Comparison of ENCODE assay signal across 12 cellular contexts in the genomic region with DNA sequence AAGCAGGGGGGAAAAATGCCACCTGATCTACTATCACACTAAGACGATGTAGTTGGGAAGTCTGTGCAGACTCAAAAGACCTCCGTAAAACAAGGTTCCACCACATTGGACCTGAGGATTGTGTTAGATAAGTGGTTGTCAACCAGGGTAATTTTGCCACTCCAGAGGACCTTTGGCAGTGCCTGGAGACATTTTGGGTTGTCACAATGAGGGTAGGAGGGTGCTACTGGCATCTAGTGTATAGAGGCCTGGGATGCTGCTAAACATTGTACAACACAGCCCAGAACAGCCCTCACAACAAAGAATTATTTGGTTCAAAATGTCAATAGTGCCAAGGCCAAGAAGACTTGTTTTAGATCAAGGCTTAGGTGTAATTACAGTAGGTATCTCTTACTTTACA. TPM values are rescaled to one million over a fixed set of nuclear protein-coding genes. Genes with fewer than 3 reads are reported as not detected.
DNase-seq lines count a peak whose midpoint lies in the region; ATAC-seq and TF ChIP-seq lines count a peak whose summit lies in the region.
"Had no signal": no experiment of that assay in that cellular context is flagged by ENCODE, and none has a peak within 500 bp of the region (broad histone marks: within the 10 kb centered on the region; RNA-seq: fewer than 3 reads in every experiment).

No MANE protein-coding gene starts in this region.

- H3K4me3 Mint-ChIP-seq in stimulated activated naive CD8-positive, alpha-beta T cell treated with anti-CD3 and anti-CD28 coated beads, Interleukin-15, Interleukin-2, amounts not matched to agents 100 ng/mL and 50 ng/mL, for 24 hours: peak overlapping the region; percentile 85
- H3K4me3 Mint-ChIP-seq in T-cell: peak overlapping the region in 1 of 3 donors; percentile 76

- H3K4me1 Mint-ChIP-seq in stimulated activated naive CD8-positive, alpha-beta T cell treated with anti-CD3 and anti-CD28 coated beads, Interleukin-15, Interleukin-2, amounts not matched to agents 100 ng/mL and 50 ng/mL, for 24 hours (ENCODE audit: low read depth): peaks cover 100% of the 10 kb centered on the region
- H3K4me1 Mint-ChIP-seq in T-cell: peaks cover 63 to 83% (median 74%) of the 10 kb centered on the region in 3 donors

- CTCF ChIA-PET in T-cell (lab: Charles Lee): interaction anchor here in 1 of 2 donors (0.9 to 1.2 kb wide), 9 partner anchors 8 to 404 kb away, joined by 3 to 8 read pairs (median 4); a partner anchor contains a TSS

- TF ChIP-seq CTCF in omental fat pad (IDR thresholded peaks at IDR 0.05): no peak

- H3K27ac ChIP-seq in epithelial cell of prostate: peak overlapping the region; percentile 100

- peaks cover 89% of the 10 kb centered on the region for H3K36me3 Mint-ChIP-seq in stimulated activated naive CD8-positive, alpha-beta T cell treated with anti-CD3 and anti-CD28 coated beads, Interleukin-15, Interleukin-2, amounts not matched to agents 100 ng/mL and 50 ng/mL, for 24 hours (ENCODE audit: low read depth)
- H3K36me3 Mint-ChIP-seq in T-cell: peaks cover 61% of the 10 kb centered on the region

- ATAC-seq in stimulated activated naive CD8-positive, alpha-beta T cell treated with anti-CD3 and anti-CD28 coated beads, Interleukin-15, Interleukin-2, amounts not matched to agents 100 U/mL and 50 U/mL, for 24 hours: no peak
- ATAC-seq in T-cell (replicated peaks in 1 of 4) (peak; percentile 14 to 38 (median 21)), GM19397 (IDR thresholded peaks at IDR 0.05; ENCODE audit: unreplicated experiment) (no peak), omental fat pad (ENCODE audit: low FRiP score) (no peak)
- ATAC-seq: K562 had no signal

- H3K27ac Mint-ChIP-seq in stimulated activated naive CD8-positive, alpha-beta T cell treated with anti-CD3 and anti-CD28 coated beads, Interleukin-15, Interleukin-2, amounts not matched to agents 100 ng/mL and 50 ng/mL, for 24 hours: peak overlapping the region; percentile 98
- H3K27ac Mint-ChIP-seq in T-cell: peak overlapping the region; percentile 80 to 88

- peaks cover 4% of the 10 kb centered on the region for H3K9me3 Mint-ChIP-seq in stimulated activated naive CD8-positive, alpha-beta T cell treated with anti-CD3 and anti-CD28 coated beads, Interleukin-15, Interleukin-2, amounts not matched to agents 100 ng/mL and 50 ng/mL, for 24 hours
- no peaks in the 10 kb centered on the region for H3K9me3 Mint-ChIP-seq in T-cell

- no peak for DNase-seq in stimulated activated naive CD8-positive, alpha-beta T cell treated with anti-CD3 and anti-CD28 coated beads, Interleukin-15, Interleukin-2, amounts not matched to agents 100 U/mL and 50 U/mL, for 24 hours
- DNase-seq in T-cell (peak in 1 of 34 experiments; percentile 11), epithelial cell of prostate (ENCODE audit: low read depth, low spot score) (no peak), NCI-H1092 treated with DMSO at 0.1 percent for 48 hours (lab: John Stamatoyannopoulos, UW) (no peak), omental fat pad (ENCODE audit: low spot score) (no peak)
- DNase-seq in stimulated activated CD4-positive, alpha-beta T cell treated with anti-CD3 and anti-CD28 coated beads, Interleukin-4, amount 100 ng/mL, for 4 hours: no peak
- DNase-seq: DMS53, NCI-H1092 had no signal

- H3K27me3 Mint-ChIP-seq in stimulated activated naive CD8-positive, alpha-beta T cell treated with anti-CD3 and anti-CD28 coated beads, Interleukin-15, Interleukin-2, amounts not matched to agents 100 ng/mL and 50 ng/mL, for 24 hours: no peaks in the 10 kb centered on the region
- no peaks in the 10 kb centered on the region for H3K27me3 Mint-ChIP-seq in T-cell

- POLR2A ChIA-PET in T-cell (lab: Charles Lee): interaction anchor here (0.6 to 1.1 kb wide), 7 partner anchors 21 to 68 kb away, joined by 3 to 4 read pairs (median 3); no protein-coding TSS in a partner anchor

RNA-seq across cellular contexts. Expression of a gene that starts 14.6 kb away (rescaled TPM):
- total RNA-seq in T-cell (under 1 TPM in 3 of 5 donors, not detected in 2; 0.35 to 0.82 (median 0.73) TPM), omental fat pad (under 1 TPM in 1 of 4 donors, not detected in 3; 0.56 TPM)
- total RNA-seq: posterior vena cava had no signal

Comparison
In these comparisons a context has a peak if more than half of its experiments do, and no peak if none do; other contexts are left out.
1. ATAC-seq: peak in T-cell (4 of 4); none in stimulated activated naive CD8-positive, alpha-beta T cell treated with anti-CD3 and anti-CD28 coated beads, Interleukin-15, Interleukin-2, amounts not matched to agents 100 U/mL and 50 U/mL, for 24 hours (single experiment), GM19397 (single experiment) and omental fat pad (single experiment).